13 cellular contexts compared by ENCODE assay signal in genomic region chr5:87113848-87114247, GRCh38.
A peak's percentile ranks its signal among the peaks of the same experiment; 100 is the strongest.
DNase-seq lines count a peak whose midpoint lies in the region; ATAC-seq and FAIRE-seq lines count a peak whose summit lies in the region.
"Had no signal": no experiment of that assay in that cellular context is flagged by ENCODE, and none has a peak within 500 bp of the region (broad histone marks: within the 10 kb centered on the region; RNA-seq: fewer than 3 reads in every experiment).

No MANE protein-coding gene starts in this region.

- H2BK15ac ChIP-seq in neuronal stem cell (ENCODE audit: low read length), result no peak overlapping the region

- H3K9me3 Mint-ChIP-seq in stimulated activated naive CD8-positive, alpha-beta T cell treated with anti-CD3 and anti-CD28 coated beads, Interleukin-15, Interleukin-2, amounts not matched to agents 100 ng/mL and 50 ng/mL, for 24 hours, result no peaks in the 10 kb centered on the region

- H3K27ac ChIP-seq in SJCRH30, result peak overlapping the region; percentile 51
- no peak overlapping the region for H3K27ac ChIP-seq in neuronal stem cell (replicated peaks; ENCODE audit: low read length)
- H3K27ac ChIP-seq: neutrophil had no signal

- H3K36me3 ChIP-seq in SJCRH30, result no peaks in the 10 kb centered on the region
- no peaks in the 10 kb centered on the region for H3K36me3 ChIP-seq in neuronal stem cell (replicated peaks in 1 of 2; ENCODE audit: control insufficient read depth in 2 of 2, insufficient read depth in 2 of 2, low read length in 2 of 2)
- H3K36me3 ChIP-seq: neutrophil had no signal

- H2AK5ac ChIP-seq in neuronal stem cell (ENCODE audit: low read depth, low read length), result no peak overlapping the region

- H3K9me3 ChIP-seq in SJCRH30 (replicated peaks), result no peaks in the 10 kb centered on the region
- no peaks in the 10 kb centered on the region for H3K9me3 ChIP-seq in neuronal stem cell (replicated peaks in 1 of 2; ENCODE audit: control insufficient read depth in 2 of 2, insufficient read depth in 1 of 2, low read depth in 1 of 2, low read length in 2 of 2)
- H3K9me3 ChIP-seq: neutrophil had no signal

- H3K18ac ChIP-seq in neuronal stem cell (ENCODE audit: low read length), result no peak overlapping the region

- H3K4me3 ChIP-seq in SJCRH30 (no peak overlapping the region), neuronal stem cell (ENCODE audit: low read length in 2 of 2) (no peak overlapping the region)

- no peaks in the 10 kb centered on the region for H3K36me3 Mint-ChIP-seq in stimulated activated naive CD8-positive, alpha-beta T cell treated with anti-CD3 and anti-CD28 coated beads, Interleukin-15, Interleukin-2, amounts not matched to agents 100 ng/mL and 50 ng/mL, for 24 hours (ENCODE audit: low read depth)

- H3K27me3 ChIP-seq in SJCRH30 (no peaks in the 10 kb centered on the region), neuronal stem cell (ENCODE audit: control insufficient read depth in 3 of 3, insufficient read depth in 3 of 3, low read depth in 1 of 3, low read length in 3 of 3) (no peaks in the 10 kb centered on the region)
- H3K27me3 ChIP-seq: neutrophil had no signal

- H3K27me3 Mint-ChIP-seq in stimulated activated naive CD8-positive, alpha-beta T cell treated with anti-CD3 and anti-CD28 coated beads, Interleukin-15, Interleukin-2, amounts not matched to agents 100 ng/mL and 50 ng/mL, for 24 hours, result no peaks in the 10 kb centered on the region

- no peak overlapping the region for H3K14ac ChIP-seq in neuronal stem cell (ENCODE audit: low read length)

- H2AFZ ChIP-seq in neuronal stem cell (ENCODE audit: low read length), result no peak overlapping the region

- FAIRE-seq in urothelium cell line (lab: Jason Lieb, UNC), result no peak

- H2BK120ac ChIP-seq in neuronal stem cell (ENCODE audit: low read depth, low read length), result no peak overlapping the region

- peaks cover 34% of the 10 kb centered on the region for H3K4me1 Mint-ChIP-seq in stimulated activated naive CD8-positive, alpha-beta T cell treated with anti-CD3 and anti-CD28 coated beads, Interleukin-15, Interleukin-2, amounts not matched to agents 100 ng/mL and 50 ng/mL, for 24 hours (ENCODE audit: low read depth)

- no peak overlapping the region for H4K8ac ChIP-seq in neuronal stem cell (ENCODE audit: low read depth, low read length)

- H3K79me1 ChIP-seq in neuronal stem cell (ENCODE audit: low read depth, low read length), result no peaks in the 10 kb centered on the region

- H4K91ac ChIP-seq in neuronal stem cell (ENCODE audit: low read depth, low read length, poor library complexity), result no peak overlapping the region

- no peak overlapping the region for H3K27ac Mint-ChIP-seq in stimulated activated naive CD8-positive, alpha-beta T cell treated with anti-CD3 and anti-CD28 coated beads, Interleukin-15, Interleukin-2, amounts not matched to agents 100 ng/mL and 50 ng/mL, for 24 hours

- H2BK5ac ChIP-seq in neuronal stem cell (ENCODE audit: low read length), result no peak overlapping the region

- ATAC-seq in stimulated activated naive CD8-positive, alpha-beta T cell treated with anti-CD3 and anti-CD28 coated beads, Interleukin-15, Interleukin-2, amounts not matched to agents 100 U/mL and 50 U/mL, for 24 hours, result no peak
- ATAC-seq: left cardiac atrium had no signal

- no peak overlapping the region for H3K23ac ChIP-seq in neuronal stem cell (ENCODE audit: low read depth, low read length, poor library complexity)

- DNase-seq in stimulated activated naive CD8-positive, alpha-beta T cell treated with anti-CD3 and anti-CD28 coated beads, Interleukin-15, Interleukin-2, amounts not matched to agents 100 U/mL and 50 U/mL, for 24 hours, result no peak
- DNase-seq in SJCRH30, result peak; percentile 43 to 60
- DNase-seq in fibroblast of gingiva (ENCODE audit: low read depth), result peak; percentile 34
- peak; percentile 38 for DNase-seq in urothelium cell line (ENCODE audit: low spot score)
- no peak for DNase-seq in COLO829 (ENCODE audit: low spot score)
- DNase-seq in neuronal stem cell (ENCODE audit: low spot score), result no peak
- DNase-seq in stimulated activated CD4-positive, alpha-beta T cell treated with anti-CD3 and anti-CD28 coated beads, Interleukin-4, amount 100 ng/mL, for 24 hours, result no peak
- DNase-seq: amygdala; left cardiac atrium; NCI-H1092 treated with DMSO at 0.1 percent for 48 hours; stimulated activated naive CD4-positive, alpha-beta T cell had no signal

- no CpG with 5 or more reads among the region's 3 CpGs for WGBS in neuronal stem cell (ENCODE audit: extremely low coverage in 2 of 2, insufficient read length in 2 of 2, insufficient replicate concordance in 1 of 2), 2 donors

- H3K9ac ChIP-seq in neuronal stem cell (ENCODE audit: low read depth, low read length, poor library complexity), result no peak overlapping the region

- no peak overlapping the region for H2BK12ac ChIP-seq in neuronal stem cell (ENCODE audit: low read length)

- no peak overlapping the region for H3K4ac ChIP-seq in neuronal stem cell (ENCODE audit: low read length)

- no peak overlapping the region for H3K4me2 ChIP-seq in neuronal stem cell (ENCODE audit: insufficient read depth, low read length, poor library complexity, severe bottlenecking)

- peaks cover 18% of the 10 kb centered on the region for H3K4me1 ChIP-seq in SJCRH30
- no peaks in the 10 kb centered on the region for H3K4me1 ChIP-seq in neuronal stem cell (ENCODE audit: control insufficient read depth in 2 of 2, insufficient read depth in 1 of 2, low read depth in 1 of 2, low read length in 2 of 2)

- H3K4me3 Mint-ChIP-seq in stimulated activated naive CD8-positive, alpha-beta T cell treated with anti-CD3 and anti-CD28 coated beads, Interleukin-15, Interleukin-2, amounts not matched to agents 100 ng/mL and 50 ng/mL, for 24 hours, result peak overlapping the region; percentile 32

Comparison
In these comparisons a context has a peak if more than half of its experiments do, and no peak if none do; other contexts are left out.
1. DNase-seq: peak in SJCRH30 (2 of 2), fibroblast of gingiva (single experiment) and urothelium cell line (single experiment); none in stimulated activated naive CD8-positive, alpha-beta T cell treated with anti-CD3 and anti-CD28 coated beads, Interleukin-15, Interleukin-2, amounts not matched to agents 100 U/mL and 50 U/mL, for 24 hours (single experiment), COLO829 (single experiment), neuronal stem cell (single experiment) and stimulated activated CD4-positive, alpha-beta T cell treated with anti-CD3 and anti-CD28 coated beads, Interleukin-4, amount 100 ng/mL, for 24 hours (single experiment).